1 cellular context compared by ENCODE assay signal in genomic region chr12:26274441-26275312, GRCh38.
TF ChIP-seq lines count a peak whose summit lies in the region.

No MANE protein-coding gene starts in this region.

TF ChIP-seq in K562, 482 proteins besides CTCF, POLR2A, EP300 and RAD21 (continued from another document and continues in another):
- TF ChIP-seq CUX1 (CRISPR knock-in tag; IDR thresholded peaks at IDR 0.05) (0 out of 2 replicates have a peak, but pooled peaks have one; percentile 68), LCOR (CRISPR knock-in tag; IDR thresholded peaks at IDR 0.05) (peak; percentile 79), PHF20 (IDR thresholded peaks at IDR 0.05; ENCODE audit: partially characterized antibody) (peak; percentile 40), ZNF175 (CRISPR knock-in tag; IDR thresholded peaks at IDR 0.05; ENCODE audit: low read depth) (peak; percentile 98), E2F6 (IDR thresholded peaks at IDR 0.05; ENCODE audit: borderline replicate concordance in 1 of 2, extremely low read depth in 1 of 2, insufficient read depth in 1 of 2, insufficient read length in 1 of 2, low read depth in 1 of 2, low read length in 1 of 2, poor library complexity in 1 of 2, severe bottlenecking in 1 of 2) (peak; percentile 25 to 68), FOSL1 (tag; conservative IDR thresholded peaks at IDR 0.05) (peak; percentile 99), NR3C1 (CRISPR knock-in tag; IDR thresholded peaks at IDR 0.05) (no peak), HDAC8 (tag; IDR thresholded peaks at IDR 0.05) (peak; percentile 21; the same call in 1 of the 2 replicates), MCM5 (IDR thresholded peaks at IDR 0.05; ENCODE audit: low read depth) (no peak), NCOA1 (IDR thresholded peaks at IDR 0.05; ENCODE audit: low read depth) (peak; percentile 76), FOXA1 (IDR thresholded peaks at IDR 0.05; ENCODE audit: borderline replicate concordance) (no peak), CBX3 (IDR thresholded peaks at IDR 0.05; ENCODE audit: borderline replicate concordance in 1 of 2, low read length in 2 of 2) (peak in 1 of 2 experiments; percentile 59; a peak in 2 of 3 replicates), AFF1 (IDR thresholded peaks at IDR 0.05; ENCODE audit: low read depth in 1 of 2, partially characterized antibody in 2 of 2) (peak; percentile 48 to 70), NFRKB (IDR thresholded peaks at IDR 0.05; ENCODE audit: low read depth) (peak; percentile 62), ZNF592 (IDR thresholded peaks at IDR 0.05) (peak; percentile 97), JUND (IDR thresholded peaks at IDR 0.05; ENCODE audit: borderline replicate concordance, low read depth, low read length) (peak; percentile 98), JUND (tag; IDR thresholded peaks at IDR 0.05; ENCODE audit: borderline replicate concordance, low read depth, low read length) (peak; percentile 98), ZNF740 (CRISPR knock-in tag; IDR thresholded peaks at IDR 0.05) (no peak), ZNF740 (tag; IDR thresholded peaks at IDR 0.05) (no peak), TOE1 (IDR thresholded peaks at IDR 0.05; ENCODE audit: borderline replicate concordance) (peak; percentile 63; the same call in 1 of the 2 replicates), TOE1 (CRISPR knock-in tag; IDR thresholded peaks at IDR 0.05; ENCODE audit: borderline replicate concordance, low read depth) (no peak), PYGO2 (tag; IDR thresholded peaks at IDR 0.05) (0 out of 2 replicates have a peak, but pooled peaks have one; percentile 5), L3MBTL2 (IDR thresholded peaks at IDR 0.05) (peak; percentile 80), MBD2 (IDR thresholded peaks at IDR 0.05; ENCODE audit: borderline replicate concordance, low read depth) (0 out of 2 replicates have a peak, but pooled peaks have one; percentile 62), RBM22 (IDR thresholded peaks at IDR 0.05; ENCODE audit: low read depth, low read length, poor library complexity, severe bottlenecking) (no peak), BRF2 (IDR thresholded peaks at IDR 0.05; ENCODE audit: borderline replicate concordance, insufficient read depth, insufficient read length) (no peak), CHAMP1 (IDR thresholded peaks at IDR 0.05) (peak; percentile 32; the same call in 1 of the 2 replicates), ZNF121 (CRISPR knock-in tag; conservative IDR thresholded peaks at IDR 0.05) (no peak), MECOM (CRISPR knock-in tag; IDR thresholded peaks at IDR 0.05) (peak; percentile 42; the same call in 1 of the 2 replicates), TEAD4 (IDR thresholded peaks at IDR 0.05; ENCODE audit: low read length) (peak; percentile 63), TEAD4 (CRISPR knock-in tag; IDR thresholded peaks at IDR 0.05; ENCODE audit: borderline replicate concordance) (no peak), CREB3 (tag; conservative IDR thresholded peaks at IDR 0.05; ENCODE audit: low read depth) (peak; percentile 67; the same call in 1 of the 2 replicates), EGR1 (conservative IDR thresholded peaks at IDR 0.05) (peak; percentile 83), MITF (IDR thresholded peaks at IDR 0.05) (no peak), MAFG (tag; conservative IDR thresholded peaks at IDR 0.05) (peak; percentile 70), MYBL2 (IDR thresholded peaks at IDR 0.05; ENCODE audit: low read depth) (peak; percentile 27; the same call in 1 of the 2 replicates), MYBL2 (CRISPR knock-in tag; IDR thresholded peaks at IDR 0.05; ENCODE audit: borderline replicate concordance) (no peak), SP2 (IDR thresholded peaks at IDR 0.05; ENCODE audit: extremely low read depth, low read depth, low read length, poor library complexity, severe bottlenecking) (no peak)
